In the genomic region with DNA sequence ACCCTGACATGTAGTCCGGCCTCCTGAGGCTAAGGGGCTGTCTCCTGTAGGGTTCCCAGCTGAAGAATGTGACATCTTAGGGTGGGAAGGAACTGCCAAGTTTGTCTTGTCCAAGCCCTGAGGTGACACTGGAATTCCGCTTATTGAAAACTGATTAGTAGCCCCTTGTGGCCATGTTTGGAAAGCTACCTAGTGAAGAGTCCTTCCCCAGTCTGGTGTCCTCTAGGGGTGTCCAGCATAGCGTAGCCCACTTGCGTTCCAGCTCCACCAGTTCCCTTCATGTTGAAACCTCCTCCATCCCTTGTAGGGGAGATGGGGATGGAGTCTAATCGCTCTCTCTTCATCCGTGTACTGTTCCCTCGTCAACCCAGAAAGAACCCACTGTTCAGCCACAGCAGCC, we compare ENCODE assay signal across 29 cellular contexts.
"Had no signal": no experiment of that assay in that cellular context is flagged by ENCODE, and none has a peak within 500 bp of the region (broad histone marks: within the 10 kb centered on the region; RNA-seq: fewer than 3 reads in every experiment).

No MANE protein-coding gene starts in this region.

- H3K4me1 Mint-ChIP-seq: activated CD4-positive, alpha-beta T cell treated with anti-CD3 and anti-CD28 coated beads, Interleukin-2, amount 10 ng/mL, durations not matched to agents 24 days and 14 days; activated CD8-positive, alpha-beta memory T cell treated with anti-CD3 and anti-CD28 coated beads, Interleukin-2, amount 10 ng/mL, durations not matched to agents 7 days and 5 days; activated naive CD8-positive, alpha-beta T cell treated with anti-CD3 and anti-CD28 coated beads, Interleukin-2, amount 50 U/mL, for 24 hours; central memory CD8-positive, alpha-beta T cell had no signal

- H3K4me1 ChIP-seq: ascending aorta had no signal

- H3K27me3 ChIP-seq: ascending aorta, body of pancreas, MG63 had no signal

- ATAC-seq: activated CD8-positive, alpha-beta memory T cell treated with anti-CD3 and anti-CD28 coated beads, Interleukin-2, amount 10 ng/mL, durations not matched to agents 7 days and 5 days; activated naive CD4-positive, alpha-beta T cell treated with anti-CD3 and anti-CD28 coated beads, Interleukin-2, amount 50 U/mL, for 72 hours; activated naive CD8-positive, alpha-beta T cell treated with anti-CD3 and anti-CD28 coated beads, Interleukin-2, amount 50 U/mL, for 24 hours; body of pancreas; Panc1; Right ventricle myocardium inferior had no signal

- DNase-seq: activated CD4-positive, alpha-beta T cell treated with anti-CD3 and anti-CD28 coated beads, Interleukin-2, amount 10 ng/mL, durations not matched to agents 24 days and 14 days; activated CD4-positive, alpha-beta T cell treated with anti-CD3 and anti-CD28 coated beads, Interleukin-2, amount 50 U/mL, for 48 hours; activated CD4-positive, CD25-positive, alpha-beta regulatory T cell treated with anti-CD3 and anti-CD28 coated beads, Interleukin-2, amount 50 U/mL, for 72 hours; activated CD8-positive, alpha-beta memory T cell treated with anti-CD3 and anti-CD28 coated beads, Interleukin-2, amount 10 ng/mL, durations not matched to agents 7 days and 5 days; activated effector memory CD4-positive, alpha-beta T cell treated with anti-CD3 and anti-CD28 coated beads, Interleukin-2, amount 50 U/mL, for 16 hours; activated naive CD4-positive, alpha-beta T cell treated with Interleukin-2 at 50 U/mL for 16 hours; activated naive CD8-positive, alpha-beta T cell treated with anti-CD3 and anti-CD28 coated beads, Interleukin-2, amount 50 U/mL, for 24 hours; activated T-cell treated with anti-CD3 and anti-CD28 coated beads, Interleukin-2, amount 50 U/mL, for 24 hours; amniotic stem cell; body of pancreas; MG63; MV-4-11; NCI-H1092 treated with DMSO at 0.1 percent for 48 hours; NCI-H1436; NCI-H1694 treated with DMSO at 0.1 percent for 48 hours; NCI-H2029 treated with DMSO at 0.1 percent for 48 hours; NCI-H345; NCI-H510A; NCI-H526 treated with DMSO at 0.1 percent for 48 hours; NCI-H82; RPMI8226; T-helper 1 cell had no signal

- H3K4me3 Mint-ChIP-seq: activated CD4-positive, alpha-beta T cell treated with anti-CD3 and anti-CD28 coated beads, Interleukin-2, amount 10 ng/mL, durations not matched to agents 24 days and 14 days; activated CD8-positive, alpha-beta memory T cell treated with anti-CD3 and anti-CD28 coated beads, Interleukin-2, amount 10 ng/mL, durations not matched to agents 7 days and 5 days; activated naive CD8-positive, alpha-beta T cell treated with anti-CD3 and anti-CD28 coated beads, Interleukin-2, amount 50 U/mL, for 24 hours; activated T-cell treated with anti-CD3 and anti-CD28 coated beads, Interleukin-2, amount 50 U/mL, for 24 hours; activated T-helper 1 cell treated with anti-CD3 and anti-CD28 coated beads, Interleukin-12 subunit alpha, Interleukin-12 subunit beta, Interleukin-2, Interleukin-4 antibody, amounts not matched to agents 30 ng/mL and 10 ng/mL and 1 ng/mL, durations not matched to agents 14 hours and 24 hours and 36 hours; central memory CD8-positive, alpha-beta T cell had no signal

- H3K9me3 ChIP-seq: ascending aorta, body of pancreas, MG63 had no signal

- H3K4me3 ChIP-seq: ascending aorta, body of pancreas, MG63, SK-N-MC had no signal

- H3K27ac Mint-ChIP-seq: activated CD4-positive, alpha-beta T cell treated with anti-CD3 and anti-CD28 coated beads, Interleukin-2, amount 10 ng/mL, durations not matched to agents 24 days and 14 days; activated CD8-positive, alpha-beta memory T cell treated with anti-CD3 and anti-CD28 coated beads, Interleukin-2, amount 10 ng/mL, durations not matched to agents 7 days and 5 days; activated naive CD4-positive, alpha-beta T cell treated with anti-CD3 and anti-CD28 coated beads, Interleukin-2, amount 50 U/mL, for 72 hours; activated naive CD8-positive, alpha-beta T cell treated with anti-CD3 and anti-CD28 coated beads, Interleukin-2, amount 50 U/mL, for 24 hours; activated T-cell treated with anti-CD3 and anti-CD28 coated beads, Interleukin-2, amount 50 U/mL, for 24 hours; activated T-helper 1 cell treated with anti-CD3 and anti-CD28 coated beads, Interleukin-12 subunit alpha, Interleukin-12 subunit beta, Interleukin-2, Interleukin-4 antibody, amounts not matched to agents 30 ng/mL and 10 ng/mL and 1 ng/mL, durations not matched to agents 14 hours and 24 hours and 36 hours had no signal

- H3K27me3 Mint-ChIP-seq: activated naive CD8-positive, alpha-beta T cell treated with anti-CD3 and anti-CD28 coated beads, Interleukin-2, amount 50 U/mL, for 24 hours had no signal

- H3K9me3 Mint-ChIP-seq: activated CD4-positive, alpha-beta T cell treated with anti-CD3 and anti-CD28 coated beads, Interleukin-2, amount 10 ng/mL, durations not matched to agents 24 days and 14 days; activated naive CD4-positive, alpha-beta T cell treated with anti-CD3 and anti-CD28 coated beads, Interleukin-2, amount 50 U/mL, for 72 hours; activated naive CD8-positive, alpha-beta T cell treated with anti-CD3 and anti-CD28 coated beads, Interleukin-2, amount 50 U/mL, for 24 hours; activated T-cell treated with anti-CD3 and anti-CD28 coated beads, Interleukin-2, amount 50 U/mL, for 24 hours; activated T-helper 1 cell treated with anti-CD3 and anti-CD28 coated beads, Interleukin-12 subunit alpha, Interleukin-12 subunit beta, Interleukin-2, Interleukin-4 antibody, amounts not matched to agents 30 ng/mL and 10 ng/mL and 1 ng/mL, durations not matched to agents 14 hours and 24 hours and 36 hours; central memory CD8-positive, alpha-beta T cell had no signal

- H3K27ac ChIP-seq: ascending aorta, body of pancreas, SK-N-MC had no signal

- H3K36me3 ChIP-seq: ascending aorta, MG63 had no signal

- H3K36me3 Mint-ChIP-seq: activated CD8-positive, alpha-beta memory T cell treated with anti-CD3 and anti-CD28 coated beads, Interleukin-2, amount 10 ng/mL, durations not matched to agents 7 days and 5 days; activated naive CD4-positive, alpha-beta T cell treated with anti-CD3 and anti-CD28 coated beads, Interleukin-2, amount 50 U/mL, for 72 hours had no signal
